ENCODE assay signal across 24 cellular contexts in the genomic region with DNA sequence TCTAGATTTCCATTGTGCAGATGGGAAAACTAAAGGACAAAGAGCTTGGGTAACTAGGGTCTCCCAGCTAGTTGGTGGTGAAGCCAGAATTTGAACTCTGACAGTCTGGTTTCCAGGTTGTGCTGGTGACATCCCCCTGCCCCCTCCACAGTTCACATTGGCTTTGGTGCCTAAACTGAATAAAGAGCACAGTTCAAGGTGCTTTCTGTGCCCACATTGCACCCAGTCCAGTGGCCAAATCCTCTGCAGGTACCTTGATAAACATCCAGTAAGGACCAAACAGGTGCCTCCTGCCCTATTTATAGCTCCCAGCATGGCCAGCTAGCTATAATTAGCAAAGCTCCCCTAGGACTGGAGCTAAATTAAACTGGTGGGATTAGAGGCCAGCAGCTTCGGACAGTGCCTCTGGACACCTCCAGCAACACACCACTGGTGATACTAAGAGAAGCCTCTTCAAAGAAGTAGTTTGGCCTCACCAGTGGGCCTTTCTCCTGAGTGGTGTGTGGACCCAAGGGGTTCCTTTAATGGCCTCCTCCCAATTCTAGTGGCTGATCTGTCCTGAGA. TPM values are rescaled to one million over a fixed set of nuclear protein-coding genes. Genes with fewer than 3 reads are reported as not detected.
"Had no signal": no experiment of that assay in that cellular context is flagged by ENCODE, and none has a peak within 500 bp of the region (broad histone marks: within the 10 kb centered on the region; RNA-seq: fewer than 3 reads in every experiment).

No MANE protein-coding gene starts in this region.

- H3K27ac ChIP-seq: adrenal gland, brain microvascular endothelial cell, lower lobe of right lung, tibial nerve had no signal

- ATAC-seq: activated T-cell treated with anti-CD3 and anti-CD28 coated beads, Interleukin-2, amount 50 U/mL, for 4 hours; lower lobe of right lung; mucosa of descending colon; naive thymus-derived CD4-positive, alpha-beta T cell had no signal

- H3K9me3 ChIP-seq: adrenal gland, ascending aorta, lower lobe of right lung, mucosa of descending colon, tibial nerve had no signal

- DNase-seq: activated B cell treated with CpG ODN at 0.5 μM for 24 hours; activated CD4-positive, alpha-beta T cell treated with anti-CD3 and anti-CD28 coated beads for 4 hours; activated CD4-positive, alpha-beta T cell treated with anti-CD3 and anti-CD28 coated beads, Interleukin-2, amount 50 U/mL, for 48 hours; activated CD8-positive, alpha-beta memory T cell treated with anti-CD3 and anti-CD28 coated beads, Interleukin-2, amount 50 U/mL, for 48 hours; activated naive CD4-positive, alpha-beta T cell; activated T-cell treated with anti-CD3 and anti-CD28 coated beads, Interleukin-2, amount 50 U/mL, for 4 hours; adrenal gland; brain microvascular endothelial cell; central memory CD4-positive, alpha-beta T cell; dermis blood vessel endothelial cell; effector CD8-positive, alpha-beta T cell; foreskin melanocyte; hypothalamus; lower lobe of right lung; mesendoderm; mucosa of descending colon; naive thymus-derived CD4-positive, alpha-beta T cell; occipital lobe; posterior cingulate gyrus; stimulated activated CD4-positive, alpha-beta T cell treated with anti-CD3 and anti-CD28 coated beads, Interleukin-1b, Interleukin-23, amount 100 ng/mL, for 48 hours; T1000 had no signal

- H3K36me3 ChIP-seq: adrenal gland, ascending aorta, brain microvascular endothelial cell, lower lobe of right lung, tibial nerve had no signal

- H3K27me3 ChIP-seq: adrenal gland, ascending aorta, brain microvascular endothelial cell, tibial nerve had no signal

- H3K4me1 ChIP-seq: adrenal gland, lower lobe of right lung, tibial nerve had no signal

- H3K4me3 ChIP-seq: adrenal gland, ascending aorta, lower lobe of right lung, mucosa of descending colon, tibial nerve had no signal

RNA-seq across cellular contexts. Expression of gene KCNMA1, which starts 59.9 kb away (rescaled TPM):
- total RNA-seq: activated CD8-positive, alpha-beta memory T cell treated with anti-CD3 and anti-CD28 coated beads for 36 hours had no signal
